8 cellular contexts compared by ENCODE assay signal in genomic region chr7:16645593-16646426, GRCh38. TPM values are rescaled to one million over a fixed set of nuclear protein-coding genes. Genes with fewer than 3 reads are reported as not detected.
DNase-seq lines count a peak whose midpoint lies in the region; ATAC-seq and TF ChIP-seq lines count a peak whose summit lies in the region.

Gene ANKMY2, minus strand, starts transcription at chr7:16645754. Its CDS starts 181 bp downstream, at chr7:16645573.
Gene BZW2, plus strand, starts transcription at chr7:16646181. Its CDS starts 19,263 bp downstream, at chr7:16665444.

- peak within 1 kb of the TSS; percentile 98 for H3K4me3 ChIP-seq in ACC112 (ENCODE audit: low read depth, low read length)
- H3K4me3 ChIP-seq in WERI-Rb-1 (ENCODE audit: low read depth, low read length): peak within 1 kb of the TSS; percentile 82
- peak within 1 kb of the TSS; percentile 90 to 96 (median 93) for H3K4me3 ChIP-seq in breast epithelium
- H3K4me3 ChIP-seq in iPS-20b (ENCODE audit: low read length): peak within 1 kb of the TSS; percentile 95
- peak within 1 kb of the TSS; percentile 94 to 98 (median 95) for H3K4me3 ChIP-seq in skeletal muscle tissue (ENCODE audit: low read length in 3 of 3)

- ATAC-seq in GM18868 (IDR thresholded peaks at IDR 0.05; ENCODE audit: unreplicated experiment) (peak; percentile 93), HG03135 (IDR thresholded peaks at IDR 0.05; ENCODE audit: unreplicated experiment) (peak; percentile 98)

- H3K9ac ChIP-seq in iPS-20b (ENCODE audit: low read depth, low read length) (peak within 1 kb of the TSS; percentile 95), skeletal muscle tissue (ENCODE audit: low read depth in 1 of 3, low read length in 3 of 3) (peak within 1 kb of the TSS; percentile 92 to 95 (median 93))

- peaks cover 47% of the 10 kb centered on the region for H3K4me1 ChIP-seq in ACC112 (ENCODE audit: control insufficient read depth, insufficient read depth, low read length, unreplicated experiment)
- peaks cover 0 to 21% of the 10 kb centered on the region in 2 donors for H3K4me1 ChIP-seq in breast epithelium
- H3K4me1 ChIP-seq in iPS-20b (ENCODE audit: insufficient read depth, low read length): peaks cover 29% of the 10 kb centered on the region
- H3K4me1 ChIP-seq in skeletal muscle tissue (ENCODE audit: control insufficient read depth in 3 of 3, insufficient read depth in 3 of 3, low read length in 3 of 3): peaks cover 26 to 56% (median 36%) of the 10 kb centered on the region in 3 donors

- no peak for TF ChIP-seq CTCF in WERI-Rb-1 (IDR thresholded peaks at IDR 0.05; ENCODE audit: low read depth, low read length)
- TF ChIP-seq CTCF in breast epithelium (IDR thresholded peaks at IDR 0.05): peak in 1 of 3 donors; percentile 31

- H3K27me3 ChIP-seq in ACC112 (ENCODE audit: insufficient read depth, low read length) (no peaks in the 10 kb centered on the region), WERI-Rb-1 (ENCODE audit: insufficient read depth, low read depth, severe bottlenecking) (no peaks in the 10 kb centered on the region), breast epithelium (no peaks in the 10 kb centered on the region), iPS-20b (ENCODE audit: insufficient read depth, low read length) (peaks cover 11% of the 10 kb centered on the region), skeletal muscle tissue (ENCODE audit: control insufficient read depth in 3 of 3, insufficient read depth in 3 of 3, low read length in 3 of 3) (no peaks in the 10 kb centered on the region)

- H3K27ac ChIP-seq in ACC112 (ENCODE audit: low read depth, low read length) (peak within 1 kb of the TSS; percentile 85), WERI-Rb-1 (peak within 1 kb of the TSS; percentile 99), breast epithelium (peak within 1 kb of the TSS; percentile 90 to 97), iPS-20b (ENCODE audit: low read length) (peak within 1 kb of the TSS; percentile 97), skeletal muscle tissue (ENCODE audit: low read depth, low read length) (peak within 1 kb of the TSS; percentile 94)

- TF ChIP-seq POLR2A in breast epithelium (IDR thresholded peaks at IDR 0.05): peak; percentile 90

- peaks cover 79% of the 10 kb centered on the region for H3K79me2 ChIP-seq in ACC112 (ENCODE audit: control insufficient read depth, insufficient read depth, low read length, unreplicated experiment)

- DNase-seq in NCI-H2196 (lab: John Stamatoyannopoulos, UW; ENCODE audit: unreplicated experiment) (peak; percentile 90), WERI-Rb-1 (peak; percentile 95), breast epithelium (ENCODE audit: low spot score in 2 of 2) (peak; percentile 93 to 96)

- H2AFZ ChIP-seq in ACC112 (ENCODE audit: low read length, unreplicated experiment): peak within 1 kb of the TSS; percentile 98

- no peaks in the 10 kb centered on the region for H3K9me3 ChIP-seq in WERI-Rb-1 (ENCODE audit: severe bottlenecking)
- H3K9me3 ChIP-seq in breast epithelium: no peaks in the 10 kb centered on the region
- no peaks in the 10 kb centered on the region for H3K9me3 ChIP-seq in iPS-20b (ENCODE audit: insufficient read depth, low read depth, low read length)
- H3K9me3 ChIP-seq in skeletal muscle tissue (ENCODE audit: control insufficient read depth in 3 of 3, low read length in 3 of 3): no peaks in the 10 kb centered on the region

- H3K36me3 ChIP-seq in ACC112 (ENCODE audit: insufficient read depth, low read length) (no peaks in the 10 kb centered on the region), WERI-Rb-1 (peaks cover 17% of the 10 kb centered on the region), breast epithelium (no peaks in the 10 kb centered on the region), iPS-20b (ENCODE audit: insufficient read depth, low read depth, low read length) (no peaks in the 10 kb centered on the region), skeletal muscle tissue (ENCODE audit: control insufficient read depth in 3 of 3, insufficient read depth in 3 of 3, low read length in 3 of 3) (no peaks in the 10 kb centered on the region)

- intact Hi-C loops in breast epithelium (cut with DNase I; ENCODE audit: low total_unique reads): no loop called here

RNA-seq across cellular contexts. Expression of gene ANKMY2, which starts in this region (rescaled TPM):
- 10 to 100 TPM; 14.9 to 24.4 (median 18.4) TPM for total RNA-seq in breast epithelium
- total RNA-seq in skeletal muscle tissue: 30.3 TPM

RNA-seq across cellular contexts. Expression of gene BZW2, which starts in this region (rescaled TPM):
- total RNA-seq in breast epithelium (10 to 100 TPM; 55.7 to 68.8 (median 68.2) TPM), skeletal muscle tissue (155 TPM)

Comparison
In these comparisons a context has a peak if more than half of its experiments do, and no peak if none do; other contexts are left out.
1. Peak in every context shown above with its lines: DNase-seq, ATAC-seq, H3K4me3 ChIP-seq and H3K27ac ChIP-seq.